Comparison of ENCODE assay signal across 1 cellular context in genomic region chr1:236124965-236125364, GRCh38.
TF ChIP-seq lines count a peak whose summit lies in the region.

No MANE protein-coding gene starts in this region.

TF ChIP-seq in A549, 52 proteins besides CTCF, POLR2A, EP300 and RAD21 (continued from another document):
- TF ChIP-seq BCL3 (IDR thresholded peaks at IDR 0.05) (no peak), TFCP2L1 (CRISPR knock-in tag; IDR thresholded peaks at IDR 0.05) (no peak), JUNB (IDR thresholded peaks at IDR 0.05) (no peak), CHD4 (IDR thresholded peaks at IDR 0.05; ENCODE audit: borderline replicate concordance) (no peak), HOXA7 (CRISPR knock-in tag; IDR thresholded peaks at IDR 0.05) (no peak), ESRRA (IDR thresholded peaks at IDR 0.05; ENCODE audit: borderline replicate concordance, low read length) (no peak), POLR2AphosphoS2 (conservative IDR thresholded peaks at IDR 0.05; ENCODE audit: low read length) (no peak)
